ENCODE assay signal across 31 cellular contexts in genomic region chr10:110615057-110615630, GRCh38. TPM values are rescaled to one million over a fixed set of nuclear protein-coding genes. Genes with fewer than 3 reads are reported as not detected.
A peak's percentile ranks its signal among the peaks of the same experiment; 100 is the strongest.
DNase-seq lines count a peak whose midpoint lies in the region; ATAC-seq and TF ChIP-seq lines count a peak whose summit lies in the region.
"Had no signal": no experiment of that assay in that cellular context is flagged by ENCODE, and none has a peak within 500 bp of the region (broad histone marks: within the 10 kb centered on the region; RNA-seq: fewer than 3 reads in every experiment).

No MANE protein-coding gene starts in this region.

- H3K9me3 ChIP-seq in SJSA1 (replicated peaks) (no peaks in the 10 kb centered on the region), upper lobe of left lung (no peaks in the 10 kb centered on the region)
- H3K9me3 ChIP-seq: esophagus muscularis mucosa, gastroesophageal sphincter, tibial artery had no signal

- TF ChIP-seq CTCF in upper lobe of left lung (IDR thresholded peaks at IDR 0.05) = no peak

- no peak for ATAC-seq in upper lobe of left lung (ENCODE audit: low FRiP score in 2 of 2)
- ATAC-seq: effector memory CD8-positive, alpha-beta T cell; gastroesophageal sphincter; HepG2; stimulated activated naive CD8-positive, alpha-beta T cell treated with anti-CD3 and anti-CD28 coated beads, Interleukin-15, amount 100 ng/mL, for 72 hours; T-helper 17 cell had no signal

- DNase-seq in DMS 273 (lab: John Stamatoyannopoulos, UW; ENCODE audit: unreplicated experiment) (peak; percentile 29), DMS 273 treated with DMSO at 0.1 percent for 48 hours (lab: John Stamatoyannopoulos, UW) (no peak), LHCN-M2 (ENCODE audit: low read depth) (peak; percentile 32), SJSA1 (ENCODE audit: low read depth in 1 of 2, low spot score in 2 of 2) (peak in 1 of 2 experiments; percentile 50), myocyte (ENCODE audit: low read depth) (peak; percentile 91), SIG-M5 treated with dmso at 0.1 percent for 504 hours (lab: John Stamatoyannopoulos, UW; ENCODE audit: unreplicated experiment) (no peak), T-helper 2 cell (no peak), upper lobe of left lung (no peak)
- DNase-seq: activated CD4-positive, alpha-beta T cell treated with anti-CD3 and anti-CD28 coated beads, Interleukin-2, amount 10 ng/mL, durations not matched to agents 7 days and 5 days; activated CD8-positive, alpha-beta memory T cell treated with anti-CD3 and anti-CD28 coated beads, Interleukin-2, amount 50 U/mL, for 4 hours; activated effector memory CD4-positive, alpha-beta T cell treated with anti-CD3 and anti-CD28 coated beads, Interleukin-2, amount 50 U/mL, for 16 hours; AML-193; brain microvascular endothelial cell; DMS79; effector memory CD8-positive, alpha-beta T cell; kidney; NCI-H2227 treated with DMSO at 0.1 percent for 48 hours; NCI-H82; SHP77; small intestine; stimulated activated CD4-positive, alpha-beta T cell treated with anti-CD3 and anti-CD28 coated beads, Interleukin-2, amount 100 ng/mL, for 48 hours; stimulated activated naive CD8-positive, alpha-beta T cell treated with anti-CD3 and anti-CD28 coated beads, Interleukin-15, amount 100 ng/mL, for 72 hours; T-helper 17 cell; tibial artery had no signal

- no peaks in the 10 kb centered on the region for H3K36me3 ChIP-seq in SJSA1
- no peaks in the 10 kb centered on the region for H3K36me3 ChIP-seq in upper lobe of left lung
- H3K36me3 ChIP-seq: brain microvascular endothelial cell, esophagus muscularis mucosa, gastroesophageal sphincter, tibial artery had no signal

- peak overlapping the region; percentile 21; the same call in 1 of the 2 replicates for H3K27ac ChIP-seq in SJSA1
- H3K27ac ChIP-seq in upper lobe of left lung = no peak overlapping the region
- H3K27ac ChIP-seq: 22Rv1, brain microvascular endothelial cell, esophagus muscularis mucosa, gastroesophageal sphincter, HL-60, tibial artery, VCaP had no signal

- H3K4me1 ChIP-seq in SJSA1 (replicated peaks) = peaks cover 36% of the 10 kb centered on the region
- peaks cover 0 to 1% (median 0%) of the 10 kb centered on the region in 4 donors for H3K4me1 ChIP-seq in upper lobe of left lung
- H3K4me1 ChIP-seq: esophagus muscularis mucosa, gastroesophageal sphincter, tibial artery had no signal

- no peak for TF ChIP-seq POLR2A in upper lobe of left lung (IDR thresholded peaks at IDR 0.05)

- no peak for TF ChIP-seq EP300 in upper lobe of left lung (IDR thresholded peaks at IDR 0.05)

- H3K4me3 ChIP-seq in SJSA1 = no peak overlapping the region
- H3K4me3 ChIP-seq in upper lobe of left lung = no peak overlapping the region
- H3K4me3 ChIP-seq: esophagus muscularis mucosa, gastroesophageal sphincter, lung, tibial artery had no signal

- H3K27me3 ChIP-seq in SJSA1 (replicated peaks) = no peaks in the 10 kb centered on the region
- no peaks in the 10 kb centered on the region for H3K27me3 ChIP-seq in upper lobe of left lung
- H3K27me3 ChIP-seq: brain microvascular endothelial cell, esophagus muscularis mucosa, gastroesophageal sphincter, tibial artery had no signal

RNA-seq across cellular contexts. Expression of gene RBM20, which starts 29.0 kb away (rescaled TPM):
- total RNA-seq in LHCN-M2 (2014; rRNA removed) = 0.51 and 0.57 TPM in 2 replicates
- polyA plus RNA-seq in LHCN-M2 (2012) = 0.50 TPM
- total RNA-seq in SJSA1 (2014; rRNA removed; shearing (Covaris generic)) = 16.5 and 17.0 TPM in 2 replicates
- total RNA-seq in myocyte = 2.6 and 3.0 TPM in 2 replicates
- 2.0 TPM for polyA plus RNA-seq in myocyte (2012)
- total RNA-seq in upper lobe of left lung = 1 to 10 TPM in 3 of 6 donors, under 1 TPM in 3; 0.11 to 7.5 (median 1.5) TPM
- total RNA-seq: activated CD4-positive, alpha-beta T cell treated with anti-CD3 and anti-CD28 coated beads, Interleukin-2, amount 10 ng/mL, durations not matched to agents 7 days and 5 days; T-helper 17 cell had no signal

RNA-seq across cellular contexts. Expression of gene SMC3, which starts 47.6 kb away (rescaled TPM):
- total RNA-seq in LHCN-M2 (2014; rRNA removed) (34.8 and 44.7 TPM in 2 replicates), myocyte (20.8 and 24.3 TPM in 2 replicates), upper lobe of left lung (10 to 100 TPM; 13.7 to 45.9 (median 23.0) TPM)
- 12.4 TPM for polyA plus RNA-seq in LHCN-M2 (2012)
- total RNA-seq in SJSA1 (2014; rRNA removed; shearing (Covaris generic)) = 65.0 and 69.5 TPM in 2 replicates
- polyA plus RNA-seq in myocyte (2012) = 9.0 TPM

Comparison
In these comparisons a context has a peak if more than half of its experiments do, and no peak if none do; other contexts are left out.
1. DNase-seq: peak in DMS 273 (single experiment), LHCN-M2 (single experiment) and myocyte (single experiment); none in DMS 273 treated with DMSO at 0.1 percent for 48 hours (single experiment), SIG-M5 treated with dmso at 0.1 percent for 504 hours (single experiment), T-helper 2 cell (0 of 5) and upper lobe of left lung (0 of 2).